Comparison of ENCODE assay signal across 15 cellular contexts in the genomic region with DNA sequence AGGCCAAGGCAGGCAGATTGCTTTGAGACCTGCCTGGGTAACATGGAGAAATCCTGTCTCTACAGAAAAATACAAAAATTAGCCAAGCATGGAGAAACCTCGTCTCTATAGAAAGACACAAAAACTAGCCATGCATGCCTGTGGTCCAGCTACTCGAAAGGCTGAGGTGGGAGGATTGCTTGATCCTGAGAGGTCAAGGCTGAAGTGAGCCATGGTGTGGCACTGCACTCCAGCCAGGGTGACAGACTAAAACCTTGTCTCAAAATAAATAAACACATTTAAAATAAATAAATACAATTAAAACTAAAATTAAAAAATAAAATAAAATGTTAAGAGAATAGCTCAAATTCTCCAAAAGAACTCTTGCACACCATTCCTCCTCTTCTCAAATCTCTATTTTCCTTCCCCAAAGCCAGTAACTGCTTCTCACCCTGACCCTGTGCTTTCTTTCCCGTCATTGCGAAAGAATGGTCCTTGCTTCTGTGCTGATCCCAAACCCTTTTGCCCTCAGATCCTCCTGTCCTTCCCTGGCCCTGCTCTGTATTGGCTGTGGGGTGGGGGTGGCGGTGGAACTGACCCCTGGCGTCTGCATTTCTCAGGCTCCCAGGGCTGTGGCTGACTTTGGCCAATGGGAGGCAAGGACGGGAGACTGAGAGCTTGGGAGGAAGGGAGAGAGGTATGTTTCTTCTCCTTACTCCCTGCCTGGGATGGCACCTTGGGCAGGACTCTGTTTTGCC. TPM values are rescaled to one million over a fixed set of nuclear protein-coding genes. Genes with fewer than 3 reads are reported as not detected.
DNase-seq lines count a peak whose midpoint lies in the region; ATAC-seq, FAIRE-seq and TF ChIP-seq lines count a peak whose summit lies in the region.
"Had no signal": no experiment of that assay in that cellular context is flagged by ENCODE, and none has a peak within 500 bp of the region (broad histone marks: within the 10 kb centered on the region; RNA-seq: fewer than 3 reads in every experiment).

No MANE protein-coding gene starts in this region.

- H3K4me2 ChIP-seq in GM12878 (ENCODE audit: control insufficient read depth, insufficient read depth) (no peak overlapping the region), mesenchymal stem cell (ENCODE audit: low read length, poor library complexity, severe bottlenecking) (no peak overlapping the region)

- no peak overlapping the region for H2AFZ ChIP-seq in GM12878 (ENCODE audit: control insufficient read depth, low read depth, low read length)
- peak overlapping the region; percentile 65 for H2AFZ ChIP-seq in mesenchymal stem cell (ENCODE audit: low read depth, low read length)

- H3K36me3 ChIP-seq in H7 (replicated peaks; ENCODE audit: control insufficient read depth, insufficient read depth, low read length) (no peaks in the 10 kb centered on the region), GM12878 (ENCODE audit: control insufficient read depth in 2 of 2, insufficient read depth in 2 of 2, low read length in 1 of 2) (peaks cover 18 to 61% of the 10 kb centered on the region in 2 experiments), mesenchymal stem cell (ENCODE audit: control insufficient read depth in 1 of 2, insufficient read depth in 2 of 2, low read depth in 1 of 2, low read length in 2 of 2) (peaks cover 3 to 8% of the 10 kb centered on the region in 2 experiments)

- H3K9ac ChIP-seq in GM12878 (ENCODE audit: control insufficient read depth, insufficient read depth, low read length) (no peak overlapping the region), mesenchymal stem cell (ENCODE audit: low read length) (no peak overlapping the region)

- ATAC-seq in GM12878 (peak; percentile 26), GM18858 (IDR thresholded peaks at IDR 0.05; ENCODE audit: unreplicated experiment) (no peak), GM18861 (IDR thresholded peaks at IDR 0.05; ENCODE audit: unreplicated experiment) (no peak)

- no peak for TF ChIP-seq CTCF in GM12878 (IDR thresholded peaks at IDR 0.05 in 2 of 3, conservative IDR thresholded peaks at IDR 0.05 in 1 of 3; ENCODE audit: control insufficient read depth in 2 of 3, extremely low read depth in 1 of 3, insufficient read depth in 1 of 3, low read depth in 3 of 3, low read length in 3 of 3)

- H3K4me3 ChIP-seq in H7 (ENCODE audit: insufficient read depth, low read depth, low read length): no peak overlapping the region
- no peak overlapping the region for H3K4me3 ChIP-seq in GM12878
- no peak overlapping the region for H3K4me3 ChIP-seq in mesenchymal stem cell (ENCODE audit: insufficient read depth in 1 of 2, low read depth in 1 of 2, low read length in 2 of 2)
- H3K4me3 ChIP-seq: coronary artery had no signal

- H3K79me1 ChIP-seq in mesenchymal stem cell (replicated peaks; ENCODE audit: low read length, poor library complexity, severe bottlenecking): peaks cover 21% of the 10 kb centered on the region

- CTCF ChIA-PET in GM12878 (lab: Yijun Ruan, JAX): interaction anchor here (0.6 to 2.6 kb wide), 8 partner anchors 8 to 144 kb away, joined by 3 to 10 read pairs (median 3); a partner anchor contains a TSS

- H3K23ac ChIP-seq in mesenchymal stem cell (ENCODE audit: low read length in 2 of 2): no peak overlapping the region

- 51% methylated on average over 7 of the region's 7 CpGs for WGBS in GM12878 (ENCODE audit: insufficient coverage, insufficient replicate concordance, low lambda C conversion rate, missing lambda C conversion rate)
- 50% methylated on average over 1 of the region's 7 CpGs for WGBS in mesenchymal stem cell

- H2AK5ac ChIP-seq in mesenchymal stem cell (ENCODE audit: low read length, severe bottlenecking): peak overlapping the region; percentile 11

- H4K91ac ChIP-seq in mesenchymal stem cell (ENCODE audit: low read length): no peak overlapping the region

- in situ Hi-C loops in GM12878 (cut with MboI): no loop called here

- DNase-seq in CD1c-positive myeloid dendritic cell (ENCODE audit: extremely low spot score) (peak; percentile 14), H7 (peak; percentile 72), GM12878 (ENCODE audit: low read depth, low spot score) (no peak), mesenchymal stem cell (no peak), DMS79 (lab: John Stamatoyannopoulos, UW) (no peak), NCI-H446 (lab: John Stamatoyannopoulos, UW) (no peak)
- DNase-seq: activated CD4-positive, alpha-beta T cell treated with anti-CD3 and anti-CD28 coated beads, Interleukin-2, amount 50 U/mL, for 48 hours; mammary epithelial cell; NCI-H748 treated with DMSO at 0.1 percent for 48 hours; PC-3 had no signal

- no peak overlapping the region for H2BK120ac ChIP-seq in mesenchymal stem cell (ENCODE audit: low read depth, low read length)

- H3K27ac ChIP-seq in GM12878 (ENCODE audit: control insufficient read depth, insufficient read depth): no peak overlapping the region; the same call in 1 of the 2 replicates
- H3K27ac ChIP-seq in mesenchymal stem cell (ENCODE audit: low read length, poor library complexity, severe bottlenecking): peak overlapping the region; percentile 24
- H3K27ac ChIP-seq: coronary artery had no signal

- H2BK12ac ChIP-seq in mesenchymal stem cell (ENCODE audit: low read length in 2 of 2): no peak overlapping the region

- no peak for TF ChIP-seq RAD21 in GM12878 (IDR thresholded peaks at IDR 0.05; ENCODE audit: insufficient read depth, low read depth, low read length)

- peaks cover 65% of the 10 kb centered on the region for H3K79me2 ChIP-seq in GM12878 (ENCODE audit: control insufficient read depth, insufficient read depth, low read length)

- no peaks in the 10 kb centered on the region for H3K27me3 ChIP-seq in H7 (ENCODE audit: control insufficient read depth, insufficient read depth, low read length)
- H3K27me3 ChIP-seq in GM12878 (replicated peaks in 1 of 2; ENCODE audit: control insufficient read depth in 2 of 2, insufficient read depth in 2 of 2, low read length in 1 of 2): no peaks in the 10 kb centered on the region
- H3K27me3 ChIP-seq in mesenchymal stem cell (ENCODE audit: control insufficient read depth in 1 of 2, insufficient read depth in 1 of 2, low read length in 2 of 2): no peaks in the 10 kb centered on the region

- H2BK5ac ChIP-seq in mesenchymal stem cell (ENCODE audit: low read depth, low read length, poor library complexity, severe bottlenecking): no peak overlapping the region

- no peak overlapping the region for H2BK15ac ChIP-seq in mesenchymal stem cell (ENCODE audit: low read depth, poor library complexity, severe bottlenecking)

- H4K20me1 ChIP-seq in GM12878 (ENCODE audit: control insufficient read depth, insufficient read depth): peaks cover 16% of the 10 kb centered on the region

- BruUV-seq in GM12878 (replicated peaks; lab: Mats Ljungman, UMichigan): no TSS peak

- FAIRE-seq in GM12878 (lab: Jason Lieb, UNC): no peak
- FAIRE-seq: astrocyte, GM18507 had no signal

- SMC1A ChIA-PET in GM12878 (lab: Charles Lee; ENCODE audit: uncharacterized antibody, unreplicated experiment): interaction anchor here (1.1 to 6.8 kb wide), 10 partner anchors 21 to 145 kb away, joined by 3 to 57 read pairs (median 4); no protein-coding TSS in a partner anchor

- H3K9me3 ChIP-seq in GM12878 (replicated peaks; ENCODE audit: control insufficient read depth, insufficient read depth, low read length): no peaks in the 10 kb centered on the region
- no peaks in the 10 kb centered on the region for H3K9me3 ChIP-seq in mesenchymal stem cell (ENCODE audit: control insufficient read depth, low read length)

- no peak overlapping the region for H4K8ac ChIP-seq in mesenchymal stem cell (ENCODE audit: low read length)

- H3K14ac ChIP-seq in mesenchymal stem cell (ENCODE audit: low read length in 2 of 2): no peak overlapping the region

- POLR2A ChIA-PET in GM12878 (lab: Charles Lee): interaction anchor here (0.7 to 1.4 kb wide), 4 partner anchors 9 to 116 kb away, joined by 3 to 11 read pairs (median 4); no protein-coding TSS in a partner anchor

- intact Hi-C loops in GM12878 (cut with micrococcal nuclease; ENCODE audit: unreplicated experiment): no loop called here

- H3K18ac ChIP-seq in mesenchymal stem cell (ENCODE audit: low read depth in 1 of 2, low read length in 2 of 2): no peak overlapping the region

- RAD21 ChIA-PET in GM12878 (lab: Charles Lee; ENCODE audit: unreplicated experiment): interaction anchor here (1.0 to 2.3 kb wide), 6 partner anchors 12 to 95 kb away, joined by 3 to 8 read pairs (median 3); no protein-coding TSS in a partner anchor

- H3K4ac ChIP-seq in mesenchymal stem cell (ENCODE audit: low read depth in 1 of 2, low read length in 2 of 2): no peak overlapping the region

- no peak for TF ChIP-seq EP300 in GM12878 (IDR thresholded peaks at IDR 0.05; ENCODE audit: borderline replicate concordance in 1 of 2, control insufficient read depth in 1 of 2, low read depth in 2 of 2, low read length in 2 of 2)

- H3K4me1 ChIP-seq in GM12878 (ENCODE audit: control insufficient read depth, insufficient read depth, low read length) (peaks cover 14% of the 10 kb centered on the region), mesenchymal stem cell (ENCODE audit: control insufficient read depth, insufficient read depth, low read depth, low read length) (peaks cover 14% of the 10 kb centered on the region)

- TF ChIP-seq POLR2A in GM12878 (IDR thresholded peaks at IDR 0.05; ENCODE audit: low read depth, low read length): peak; percentile 26; the same call in 1 of the 2 replicates

RNA-seq across cellular contexts. Expression of a gene that starts 12.4 kb away (rescaled TPM):
- total RNA-seq in H7 (2014; rRNA removed; shearing (Covaris generic)): not detected in 2 replicates
- 1,218 and 1,450 TPM in 2 replicates for total RNA-seq in GM12878 (2013; cell fraction: nucleolus; rRNA removed)
- 782 and 1,043 TPM in 2 replicates for total RNA-seq in GM12878 (2014; rRNA removed)
- 937 and 1,023 TPM in 2 replicates for total RNA-seq in GM12878 (2014; rRNA removed; fragmentation: Illumina TruSeq; extraction: Trizol)
- 658 and 735 TPM in 2 replicates for total RNA-seq in GM12878 (2021)
- polyA plus RNA-seq in GM12878 (2011; ENCODE audit: low read depth): 580 TPM
- polyA plus RNA-seq in GM12878 (2011; rRNA removed): 2,414 and 3,245 TPM in 2 replicates
- polyA plus RNA-seq in GM12878 (2011; cell fraction: cytosol; rRNA removed): 1,183 and 1,837 TPM in 2 replicates
- 432 and 624 TPM in 2 replicates for polyA plus RNA-seq in GM12878 (2011; cell fraction: nucleus; rRNA removed)
- polyA plus RNA-seq in GM12878 (2012): 946 and 1,192 TPM in 2 replicates
- 1,121 and 1,510 TPM in 2 replicates for polyA plus RNA-seq in GM12878 (2014; fragmentation: Illumina TruSeq; extraction: Trizol)
- polyA plus RNA-seq in GM12878 (2014; fragmentation: Nextera tagmentation; extraction: Ambion mirVana): 1,000 to 10,000 TPM; 1,115 to 1,176 TPM
- 687 and 833 TPM in 2 replicates for polyA plus RNA-seq in GM12878 (2014; rRNA removed)
- polyA plus RNA-seq in GM12878 (2016; fragmentation: Nextera tagmentation; extraction: Ambion mirVana): 100 to 1,000 TPM; 382 to 384 TPM
- polyA minus RNA-seq in GM12878 (2011; rRNA and poly(A)+ RNA removed): 1,110 and 1,251 TPM in 2 replicates
- polyA minus RNA-seq in GM12878 (2011; cell fraction: cytosol; rRNA and poly(A)+ RNA removed): 439 and 473 TPM in 2 replicates
- polyA minus RNA-seq in GM12878 (2011; cell fraction: nucleus; rRNA and poly(A)+ RNA removed): 84.3 and 111 TPM in 2 replicates
- 1.1 TPM for polyA plus RNA-seq in mesenchymal stem cell (2013, experiment 1 of 2)
- 1.1 TPM for polyA plus RNA-seq in mesenchymal stem cell (2013, experiment 2 of 2)

RNA-seq across cellular contexts. Expression of a gene that starts 23.7 kb away (rescaled TPM):
- 12.4 and 14.9 TPM in 2 replicates for total RNA-seq in H7 (2014; rRNA removed; shearing (Covaris generic))
- total RNA-seq in GM12878 (2013; cell fraction: nucleolus; rRNA removed): 6.5 and 10.8 TPM in 2 replicates
- total RNA-seq in GM12878 (2014; rRNA removed) (17.2 and 19.2 TPM in 2 replicates), GM12878 (2014; rRNA removed; fragmentation: Illumina TruSeq; extraction: Trizol) (16.8 and 17.0 TPM in 2 replicates), GM12878 (2021) (26.4 and 29.0 TPM in 2 replicates)
- polyA plus RNA-seq in GM12878 (2011; ENCODE audit: low read depth): 10.1 TPM
- polyA plus RNA-seq in GM12878 (2011; rRNA removed) (24.7 and 44.2 TPM in 2 replicates), GM12878 (2014; fragmentation: Illumina TruSeq; extraction: Trizol) (31.0 and 44.8 TPM in 2 replicates), GM12878 (2014; fragmentation: Nextera tagmentation; extraction: Ambion mirVana) (10 to 100 TPM; 21.3 to 30.9 TPM), GM12878 (2014; rRNA removed) (22.4 and 23.3 TPM in 2 replicates), GM12878 (2016; fragmentation: Nextera tagmentation; extraction: Ambion mirVana) (10 to 100 TPM; 70.9 to 72.3 TPM)
- polyA plus RNA-seq in GM12878 (2011; cell fraction: cytosol; rRNA removed): 4.7 and 5.8 TPM in 2 replicates
- polyA plus RNA-seq in GM12878 (2011; cell fraction: nucleus; rRNA removed): 4.8 and 5.5 TPM in 2 replicates
- polyA plus RNA-seq in GM12878 (2012): 19.2 and 25.9 TPM in 2 replicates
- 3.6 and 4.8 TPM in 2 replicates for polyA minus RNA-seq in GM12878 (2011; rRNA and poly(A)+ RNA removed)
- polyA minus RNA-seq in GM12878 (2011; cell fraction: cytosol; rRNA and poly(A)+ RNA removed): 4.9 and 9.0 TPM in 2 replicates
- polyA minus RNA-seq in GM12878 (2011; cell fraction: nucleus; rRNA and poly(A)+ RNA removed): 1.6 TPM in 2 replicates
- polyA plus RNA-seq in mesenchymal stem cell (2013, experiment 1 of 2): 60.4 TPM
- polyA plus RNA-seq in mesenchymal stem cell (2013, experiment 2 of 2): 65.4 TPM

Comparison
In these comparisons a context has a peak if more than half of its experiments do, and no peak if none do; other contexts are left out.
1. DNase-seq: peak in CD1c-positive myeloid dendritic cell (single experiment) and H7 (single experiment); none in GM12878 (single experiment), mesenchymal stem cell (single experiment), DMS79 (single experiment) and NCI-H446 (0 of 2).
2. RNA of a gene that starts 12.4 kb away (total RNA-seq): 658 to 1,450 TPM in GM12878; not detected in H7; every median in the first group is over 100 times any median in the second.